8 cellular contexts compared by ENCODE assay signal in genomic region chr3:133384331-133385027, GRCh38. TPM values are rescaled to one million over a fixed set of nuclear protein-coding genes. Genes with fewer than 3 reads are reported as not detected.
DNase-seq lines count a peak whose midpoint lies in the region; ATAC-seq and TF ChIP-seq lines count a peak whose summit lies in the region.

No MANE protein-coding gene starts in this region.

- no peaks in the 10 kb centered on the region for H3K4me1 Mint-ChIP-seq in endothelial cell (ENCODE audit: unreplicated experiment)

- no peak overlapping the region for H3K4me3 ChIP-seq in GM12864 (ENCODE audit: low read depth, low read length)
- no peak overlapping the region for H3K4me3 ChIP-seq in HAP-1
- no peak overlapping the region for H3K4me3 ChIP-seq in SJCRH30
- H3K4me3 ChIP-seq in mesendoderm (ENCODE audit: low read length) = no peak overlapping the region
- no peak overlapping the region for H3K4me3 ChIP-seq in upper lobe of right lung

- intact Hi-C loops in upper lobe of right lung (cut with DNase I) = loop anchor here (5.0 kb wide), 1 partner anchor 342 kb away; no protein-coding TSS in a partner anchor

- peaks cover 8% of the 10 kb centered on the region for H3K36me3 Mint-ChIP-seq in endothelial cell (ENCODE audit: low read depth, unreplicated experiment)

- TF ChIP-seq CTCF in GM12864 (IDR thresholded peaks at IDR 0.05; ENCODE audit: low read depth, low read length, missing control alignments) = peak; percentile 73
- TF ChIP-seq CTCF in endothelial cell (IDR thresholded peaks at IDR 0.05; ENCODE audit: unreplicated experiment) = peak; percentile 67
- peak; percentile 82 for TF ChIP-seq CTCF in upper lobe of right lung (IDR thresholded peaks at IDR 0.05)

- H3K27me3 ChIP-seq in HAP-1 (ENCODE audit: low read depth) = 0 out of 2 replicates have a peak, but pooled peaks cover 2% of the 10 kb centered on the region
- no peaks in the 10 kb centered on the region for H3K27me3 ChIP-seq in SJCRH30
- no peaks in the 10 kb centered on the region for H3K27me3 ChIP-seq in mesendoderm (ENCODE audit: insufficient read depth, low read length, poor library complexity)
- H3K27me3 ChIP-seq in upper lobe of right lung = no peaks in the 10 kb centered on the region

- H3K9ac ChIP-seq in mesendoderm (ENCODE audit: low read length) = no peak overlapping the region

- no peak overlapping the region for H3K4ac ChIP-seq in mesendoderm (ENCODE audit: low read depth, low read length)

- H3K79me1 ChIP-seq in mesendoderm (ENCODE audit: low read length) = no peaks in the 10 kb centered on the region

- H3K27me3 Mint-ChIP-seq in endothelial cell (ENCODE audit: unreplicated experiment) = no peaks in the 10 kb centered on the region

- H3K4me2 ChIP-seq in mesendoderm (ENCODE audit: low read length) = no peak overlapping the region

- H3K4me3 Mint-ChIP-seq in endothelial cell (ENCODE audit: unreplicated experiment) = no peak overlapping the region

- H3K18ac ChIP-seq in mesendoderm (ENCODE audit: low read length) = no peak overlapping the region

- DNase-seq in GM12864 (ENCODE audit: low read depth) (no peak), HAP-1 (ENCODE audit: low spot score in 2 of 2) (peak; percentile 55 to 80), NCI-H1048 (lab: John Stamatoyannopoulos, UW) (peak; percentile 82), SJCRH30 (peak; percentile 48 to 71), endothelial cell (ENCODE audit: low spot score) (peak; percentile 74), mesendoderm (peak; percentile 74), upper lobe of right lung (peak; percentile 82)
- no peak for DNase-seq in activated naive CD4-positive, alpha-beta T cell treated with Interleukin-2 at 50 U/mL for 16 hours

- H2AK5ac ChIP-seq in mesendoderm (ENCODE audit: low read length) = no peak overlapping the region

- WGBS in mesendoderm (ENCODE audit: extremely low coverage, insufficient coverage, low lambda C conversion rate) = no CpG with 5 or more reads among the region's 13 CpGs

- no peak overlapping the region for H3K56ac ChIP-seq in mesendoderm (ENCODE audit: low read length)

- H3K9me3 Mint-ChIP-seq in endothelial cell (ENCODE audit: unreplicated experiment) = no peaks in the 10 kb centered on the region

- no peak overlapping the region for H2BK5ac ChIP-seq in mesendoderm (ENCODE audit: low read length)

- H2BK15ac ChIP-seq in mesendoderm (replicated peaks; ENCODE audit: low read depth) = no peak overlapping the region

- H4K5ac ChIP-seq in mesendoderm (ENCODE audit: low read length) = no peak overlapping the region

- ATAC-seq in upper lobe of right lung = peak; percentile 83

- H3K79me2 ChIP-seq in mesendoderm (ENCODE audit: control insufficient read depth, insufficient read depth, low read length) = no peaks in the 10 kb centered on the region

- no peak overlapping the region for H3K23ac ChIP-seq in mesendoderm (ENCODE audit: low read length)

- H4K8ac ChIP-seq in mesendoderm (ENCODE audit: low read depth, low read length) = no peak overlapping the region

- in situ Hi-C loops in HAP-1 (cut with MboI; ENCODE audit: low sequenced_read_pairs) = loop anchor here (5.0 kb wide), 2 partner anchors 342 to 657 kb away; no protein-coding TSS in a partner anchor

- no peaks in the 10 kb centered on the region for H3K9me3 ChIP-seq in HAP-1
- no peaks in the 10 kb centered on the region for H3K9me3 ChIP-seq in SJCRH30 (replicated peaks)
- no peaks in the 10 kb centered on the region for H3K9me3 ChIP-seq in upper lobe of right lung

- H2BK120ac ChIP-seq in mesendoderm (ENCODE audit: low read depth, low read length) = no peak overlapping the region

- H3K36me3 ChIP-seq in HAP-1 (replicated peaks) (no peaks in the 10 kb centered on the region), SJCRH30 (no peaks in the 10 kb centered on the region), mesendoderm (ENCODE audit: control insufficient read depth, insufficient read depth, low read length) (no peaks in the 10 kb centered on the region), upper lobe of right lung (no peaks in the 10 kb centered on the region)

- H3K27ac ChIP-seq in SJCRH30 (no peak overlapping the region), mesendoderm (ENCODE audit: low read depth, low read length) (no peak overlapping the region), upper lobe of right lung (no peak overlapping the region)

- no peak overlapping the region for H3K27ac Mint-ChIP-seq in endothelial cell (ENCODE audit: unreplicated experiment)

- no peaks in the 10 kb centered on the region for H3K4me1 ChIP-seq in HAP-1
- no peaks in the 10 kb centered on the region for H3K4me1 ChIP-seq in SJCRH30
- H3K4me1 ChIP-seq in mesendoderm (ENCODE audit: control insufficient read depth, low read depth, low read length) = no peaks in the 10 kb centered on the region
- H3K4me1 ChIP-seq in upper lobe of right lung = peaks cover 5% of the 10 kb centered on the region

RNA-seq across cellular contexts. Expression of gene BFSP2, which starts 15.4 kb away (rescaled TPM):
- total RNA-seq in SJCRH30 (2014; rRNA removed; shearing (Covaris generic)) = 0.41 TPM in 1 of 2 replicates, not detected in the other
- total RNA-seq in endothelial cell (ENCODE audit: unreplicated experiment) = not detected
- polyA plus RNA-seq in mesendoderm (2013, experiment 1 of 2) = not detected
- not detected for polyA plus RNA-seq in mesendoderm (2013, experiment 2 of 2)
- total RNA-seq in upper lobe of right lung = not detected

Comparison
In these comparisons a context has a peak if more than half of its experiments do, and no peak if none do; other contexts are left out.
1. DNase-seq: peak in HAP-1 (2 of 2), NCI-H1048 (single experiment), SJCRH30 (2 of 2), endothelial cell (single experiment), mesendoderm (single experiment) and upper lobe of right lung (single experiment); none in GM12864 (single experiment) and activated naive CD4-positive, alpha-beta T cell treated with Interleukin-2 at 50 U/mL for 16 hours (single experiment).
2. Peak in every context shown above with its lines, with median percentiles within 50 percentile points of each other: CTCF ChIP-seq.